Comparison of ENCODE assay signal across 16 cellular contexts in genomic region chr12:53042607-53043454, GRCh38. TPM values are rescaled to one million over a fixed set of nuclear protein-coding genes. Genes with fewer than 3 reads are reported as not detected.
DNase-seq lines count a peak whose midpoint lies in the region; ATAC-seq and TF ChIP-seq lines count a peak whose summit lies in the region.
"Had no signal": no experiment of that assay in that cellular context is flagged by ENCODE, and none has a peak within 500 bp of the region (broad histone marks: within the 10 kb centered on the region; RNA-seq: fewer than 3 reads in every experiment).

No MANE protein-coding gene starts in this region.

- H3K27me3 Mint-ChIP-seq in CD8-positive, alpha-beta T cell (ENCODE audit: low read depth) = no peaks in the 10 kb centered on the region

- H3K36me3 ChIP-seq in CD8-positive, alpha-beta T cell (ENCODE audit: insufficient read depth, low read length) = peaks cover 14% of the 10 kb centered on the region
- peaks cover 29% of the 10 kb centered on the region for H3K36me3 ChIP-seq in SK-N-MC (ENCODE audit: insufficient read depth, low read length)

- H3K27ac Mint-ChIP-seq in CD8-positive, alpha-beta T cell = peak overlapping the region; percentile 34
- H3K27ac Mint-ChIP-seq: dendritic cell treated with granulocyte-macrophage colony-stimulating factor and Interleukin-4, amounts not matched to agents 40 ng/mL and 50 ng/mL, for 4 days had no signal

- no peak for DNase-seq in CD8-positive, alpha-beta T cell
- no peak for DNase-seq in SK-N-MC (ENCODE audit: low read depth, low spot score)
- peak; percentile 63 for DNase-seq in islet precursor cell
- no peak for DNase-seq in kidney tubule cell (ENCODE audit: low spot score)
- no peak for DNase-seq in epidermal melanocyte (ENCODE audit: insufficient read length, low spot score)
- DNase-seq in GM19240 (ENCODE audit: insufficient read length, low spot score) = no peak
- no peak for DNase-seq in activated effector memory CD4-positive, alpha-beta T cell treated with Interleukin-2 at 50 U/mL for 16 hours
- DNase-seq: activated gamma-delta T cell; foreskin melanocyte; left lung; NCI-H2171 treated with DMSO at 0.1 percent for 48 hours; nucleus accumbens; RPMI8226; stimulated activated CD4-positive, alpha-beta T cell treated with anti-CD3 and anti-CD28 coated beads, Interleukin-15, amount 100 ng/mL, for 24 hours had no signal

- H3K27ac ChIP-seq in 22Rv1 (peak overlapping the region; percentile 100), SK-N-MC (peak overlapping the region; percentile 20; the same call in 1 of the 2 replicates)
- no peak overlapping the region for H3K27ac ChIP-seq in CD8-positive, alpha-beta T cell (ENCODE audit: low read depth, low read length)
- H3K27ac ChIP-seq: left lung had no signal

- H3K9me3 ChIP-seq in CD8-positive, alpha-beta T cell (ENCODE audit: low read length) = no peaks in the 10 kb centered on the region
- no peaks in the 10 kb centered on the region for H3K9me3 ChIP-seq in SK-N-MC (ENCODE audit: low read depth, low read length)
- H3K9me3 ChIP-seq: left lung had no signal

- CTCF ChIA-PET in CD8-positive, alpha-beta T cell (lab: Charles Lee) = interaction anchor here (0.9 to 2.2 kb wide), 3 partner anchors 9 to 23 kb away, joined by 3 to 9 read pairs (median 5); no protein-coding TSS in a partner anchor

- no peak overlapping the region for H3K4me3 Mint-ChIP-seq in CD8-positive, alpha-beta T cell
- H3K4me3 Mint-ChIP-seq: dendritic cell treated with granulocyte-macrophage colony-stimulating factor and Interleukin-4, amounts not matched to agents 40 ng/mL and 50 ng/mL, for 4 days had no signal

- H3K27me3 ChIP-seq in CD8-positive, alpha-beta T cell (ENCODE audit: insufficient read depth, low read length) = no peaks in the 10 kb centered on the region

- H3K9me3 Mint-ChIP-seq in CD8-positive, alpha-beta T cell = no peaks in the 10 kb centered on the region
- H3K9me3 Mint-ChIP-seq: dendritic cell treated with granulocyte-macrophage colony-stimulating factor and Interleukin-4, amounts not matched to agents 40 ng/mL and 50 ng/mL, for 4 days had no signal

- no peak overlapping the region for H3K4me3 ChIP-seq in CD8-positive, alpha-beta T cell (ENCODE audit: low read depth, low read length)
- no peak overlapping the region for H3K4me3 ChIP-seq in SK-N-MC
- H3K4me3 ChIP-seq: left lung had no signal

- H3K4me1 ChIP-seq in CD8-positive, alpha-beta T cell (ENCODE audit: insufficient read depth, low read length) = peaks cover 18% of the 10 kb centered on the region

- H3K36me3 Mint-ChIP-seq in CD8-positive, alpha-beta T cell = peaks cover 44% of the 10 kb centered on the region

- peaks cover 22% of the 10 kb centered on the region for H3K4me1 Mint-ChIP-seq in CD8-positive, alpha-beta T cell (ENCODE audit: low read depth)

- no peak for TF ChIP-seq CTCF in 22Rv1 (IDR thresholded peaks at IDR 0.05)
- no peak for TF ChIP-seq CTCF in CD8-positive, alpha-beta T cell (IDR thresholded peaks at IDR 0.05)

- no peak overlapping the region for H3K9ac ChIP-seq in SK-N-MC (ENCODE audit: insufficient read length)

- POLR2A ChIA-PET in CD8-positive, alpha-beta T cell (lab: Charles Lee) = interaction anchor here (0.7 to 0.9 kb wide), 2 partner anchors 37 to 56 kb away, joined by 3 to 4 read pairs; partner anchors contain the start of gene EIF4B

- no peak for ATAC-seq in CD8-positive, alpha-beta T cell
- ATAC-seq: left lung had no signal

- intact Hi-C loops in CD8-positive, alpha-beta T cell (cut with DNase I, micrococcal nuclease) = loop anchor here in 1 of 2 experiments (10.0 kb wide), 1 partner anchor 462 kb away; the partner anchor contains the start of genes NPFF and TARBP2

RNA-seq across cellular contexts. Expression of gene TNS2, which starts 7.0 kb away (rescaled TPM):
- total RNA-seq in CD8-positive, alpha-beta T cell = 1 to 10 TPM; 2.5 to 3.2 TPM

RNA-seq across cellular contexts. Expression of gene SPRYD3, which starts 36.4 kb away (rescaled TPM):
- total RNA-seq in CD8-positive, alpha-beta T cell = 10 to 100 TPM; 25.1 to 25.6 TPM

RNA-seq across cellular contexts. Expression of gene EIF4B, which starts 36.6 kb away (rescaled TPM):
- 100 to 1,000 TPM; 709 to 741 TPM for total RNA-seq in CD8-positive, alpha-beta T cell

RNA-seq across cellular contexts. Expression of gene IGFBP6, which starts 54.6 kb away (rescaled TPM):
- 1 to 10 TPM in 1 of 2 experiments, under 1 TPM in 1; 0.58 to 1.2 TPM for total RNA-seq in CD8-positive, alpha-beta T cell
